In genomic region chr4:67292045-67292444, GRCh38 we compare ENCODE assay signal across 19 cellular contexts.
DNase-seq lines count a peak whose midpoint lies in the region; ATAC-seq, FAIRE-seq and TF ChIP-seq lines count a peak whose summit lies in the region.
"Had no signal": no experiment of that assay in that cellular context is flagged by ENCODE, and none has a peak within 500 bp of the region (broad histone marks: within the 10 kb centered on the region; RNA-seq: fewer than 3 reads in every experiment).

No MANE protein-coding gene starts in this region.

- H3K36me3 ChIP-seq in mammary epithelial cell (ENCODE audit: insufficient read depth, low read length) (no peaks in the 10 kb centered on the region), bronchial epithelial cell (ENCODE audit: control insufficient read depth, insufficient read depth, low read length) (no peaks in the 10 kb centered on the region), HepG2 (replicated peaks in 1 of 2; ENCODE audit: control insufficient read depth in 1 of 2, insufficient read depth in 2 of 2, low read length in 2 of 2) (no peaks in the 10 kb centered on the region)

- H4K20me1 ChIP-seq in mammary epithelial cell (ENCODE audit: insufficient read depth, low read length) (no peaks in the 10 kb centered on the region), HepG2 (ENCODE audit: insufficient read depth, low read length) (no peaks in the 10 kb centered on the region)

- no peak overlapping the region for H3K4me2 ChIP-seq in mammary epithelial cell (ENCODE audit: insufficient read depth, low read depth, low read length)
- no peak overlapping the region for H3K4me2 ChIP-seq in HepG2 (ENCODE audit: low read depth, low read length)
- H3K4me2 ChIP-seq: GM23338 had no signal

- H3K4me3 Mint-ChIP-seq in MCF 10A (ENCODE audit: unreplicated experiment): no peak overlapping the region
- H3K4me3 Mint-ChIP-seq in activated CD4-positive, alpha-beta T cell treated with anti-CD3 and anti-CD28 coated beads, Interleukin-2, amount 10 ng/mL, durations not matched to agents 24 days and 14 days: no peak overlapping the region
- H3K4me3 Mint-ChIP-seq: B cell; CD4-positive, alpha-beta T cell; GM23338 had no signal

- H3K9me3 ChIP-seq in mammary epithelial cell (replicated peaks; ENCODE audit: insufficient read depth, low read length) (no peaks in the 10 kb centered on the region), HepG2 (ENCODE audit: low read length) (no peaks in the 10 kb centered on the region)

- in situ Hi-C loops in mammary epithelial cell (cut with MboI; ENCODE audit: low sequenced_read_pairs in 2 of 2): no loop called here
- in situ Hi-C loops in HepG2 (cut with HindIII; ENCODE audit: extremely low pct_ligation_motif_present, low pct_unique_long_range_greater_than_20kb): no loop called here

- no peak for TF ChIP-seq EP300 in HepG2 (IDR thresholded peaks at IDR 0.05; ENCODE audit: low read depth in 2 of 2, low read length in 2 of 2)
- no peak for TF ChIP-seq EP300 in HepG2 (CRISPR knock-in tag; IDR thresholded peaks at IDR 0.05; ENCODE audit: borderline replicate concordance)

- H3K27ac ChIP-seq in mammary epithelial cell (ENCODE audit: insufficient read depth, low read depth, low read length): no peak overlapping the region
- no peak overlapping the region for H3K27ac ChIP-seq in HepG2 (ENCODE audit: extremely low read length, insufficient read depth, low read length)
- H3K27ac ChIP-seq: HL-60 had no signal

- CTCF ChIA-PET in MCF 10A (lab: Yijun Ruan, JAX): interaction anchor here (1.0 kb wide), 1 partner anchor 36 kb away, joined by 3 read pairs; no protein-coding TSS in a partner anchor
- CTCF ChIA-PET in mammary epithelial cell (lab: Charles Lee; ENCODE audit: low non-redundant PET): no interaction called here
- CTCF ChIA-PET in HepG2 (lab: Yijun Ruan, JAX; ENCODE audit: low intra/inter-chr PET ratio, low total read pairs): no interaction called here

- H3K27me3 ChIP-seq in mammary epithelial cell (ENCODE audit: insufficient read depth, low read length) (no peaks in the 10 kb centered on the region), bronchial epithelial cell (ENCODE audit: control insufficient read depth, insufficient read depth, low read length) (no peaks in the 10 kb centered on the region), HepG2 (ENCODE audit: control insufficient read depth in 1 of 2, insufficient read depth in 2 of 2, low read length in 2 of 2) (no peaks in the 10 kb centered on the region)

- H3K4me1 ChIP-seq in mammary epithelial cell (ENCODE audit: insufficient read depth, low read length) (no peaks in the 10 kb centered on the region), HepG2 (ENCODE audit: insufficient read depth, low read length) (no peaks in the 10 kb centered on the region)

- intact Hi-C loops in MCF 10A (cut with micrococcal nuclease): no loop called here
- intact Hi-C loops in mammary epithelial cell (cut with micrococcal nuclease): no loop called here
- intact Hi-C loops in activated CD4-positive, alpha-beta T cell treated with anti-CD3 and anti-CD28 coated beads, Interleukin-2, amount 10 ng/mL, durations not matched to agents 24 days and 14 days (cut with micrococcal nuclease): no loop called here
- intact Hi-C loops in HepG2 (cut with micrococcal nuclease; ENCODE audit: unreplicated experiment): no loop called here

- no peaks in the 10 kb centered on the region for H3K9me3 Mint-ChIP-seq in MCF 10A (ENCODE audit: unreplicated experiment)
- no peaks in the 10 kb centered on the region for H3K9me3 Mint-ChIP-seq in activated CD4-positive, alpha-beta T cell treated with anti-CD3 and anti-CD28 coated beads, Interleukin-2, amount 10 ng/mL, durations not matched to agents 24 days and 14 days
- H3K9me3 Mint-ChIP-seq: CD4-positive, alpha-beta T cell had no signal

- H3K4me3 ChIP-seq in mammary epithelial cell (replicated peaks in 1 of 3; ENCODE audit: insufficient read depth in 1 of 3, low read depth in 2 of 3, low read length in 3 of 3) (no peak overlapping the region), bronchial epithelial cell (ENCODE audit: low read depth, low read length) (no peak overlapping the region), HepG2 (replicated peaks in 1 of 3; ENCODE audit: insufficient read depth in 1 of 3, low read depth in 2 of 3, low read length in 3 of 3) (no peak overlapping the region)
- H3K4me3 ChIP-seq: GM23338 had no signal

- H3K36me3 Mint-ChIP-seq in MCF 10A (ENCODE audit: insufficient read depth, unreplicated experiment): no peaks in the 10 kb centered on the region
- H3K36me3 Mint-ChIP-seq in activated CD4-positive, alpha-beta T cell treated with anti-CD3 and anti-CD28 coated beads, Interleukin-2, amount 10 ng/mL, durations not matched to agents 24 days and 14 days (ENCODE audit: low read depth): no peaks in the 10 kb centered on the region

- ATAC-seq in HepG2: no peak
- ATAC-seq: GM23338 had no signal

- TF ChIP-seq CTCF in MCF 10A (IDR thresholded peaks at IDR 0.05; ENCODE audit: unreplicated experiment) (no peak), mammary epithelial cell (conservative IDR thresholded peaks at IDR 0.05 in 1 of 2, IDR thresholded peaks at IDR 0.05 in 1 of 2; ENCODE audit: extremely low read depth in 1 of 2, insufficient read depth in 1 of 2, low read depth in 1 of 2, low read length in 2 of 2) (no peak), bronchial epithelial cell (IDR thresholded peaks at IDR 0.05; ENCODE audit: insufficient read depth, low read length, severe bottlenecking) (no peak), HepG2 (CRISPR knock-in tag; IDR thresholded peaks at IDR 0.05) (no peak)

- H3K79me2 ChIP-seq in mammary epithelial cell (ENCODE audit: insufficient read depth, low read length) (no peaks in the 10 kb centered on the region), HepG2 (ENCODE audit: insufficient read depth, low read length) (no peaks in the 10 kb centered on the region)

- BruUV-seq in MCF 10A (replicated peaks; lab: Mats Ljungman, UMichigan): no TSS peak
- BruUV-seq in mammary epithelial cell (replicated peaks; lab: Mats Ljungman, UMichigan): no TSS peak
- BruUV-seq in HepG2 (replicated peaks; lab: Mats Ljungman, UMichigan): no TSS peak

- FAIRE-seq in bronchial epithelial cell (lab: Jason Lieb, UNC): no peak
- FAIRE-seq in urothelium cell line (lab: Jason Lieb, UNC): no peak
- FAIRE-seq in HepG2 (lab: Jason Lieb, UNC): no peak
- FAIRE-seq: G401.6, GM12891 had no signal

- H3K9ac ChIP-seq in mammary epithelial cell (ENCODE audit: insufficient read depth, low read length) (no peak overlapping the region), HepG2 (ENCODE audit: insufficient read depth, low read depth, low read length) (no peak overlapping the region)

- no peaks in the 10 kb centered on the region for H3K27me3 Mint-ChIP-seq in MCF 10A (ENCODE audit: insufficient read depth, unreplicated experiment)
- H3K27me3 Mint-ChIP-seq in activated CD4-positive, alpha-beta T cell treated with anti-CD3 and anti-CD28 coated beads, Interleukin-2, amount 10 ng/mL, durations not matched to agents 24 days and 14 days: no peaks in the 10 kb centered on the region
- H3K27me3 Mint-ChIP-seq: B cell; CD4-positive, alpha-beta T cell had no signal

- dilution Hi-C loops in mammary epithelial cell (cut with HindIII; ENCODE audit: low sequenced_read_pairs): no loop called here

- H2AFZ ChIP-seq in mammary epithelial cell (ENCODE audit: low read depth, low read length) (no peak overlapping the region), HepG2 (ENCODE audit: low read length) (no peak overlapping the region)
- H2AFZ ChIP-seq: GM23338 had no signal

- peaks cover 6% of the 10 kb centered on the region for H3K4me1 Mint-ChIP-seq in MCF 10A (ENCODE audit: insufficient read depth, unreplicated experiment)
- H3K4me1 Mint-ChIP-seq in activated CD4-positive, alpha-beta T cell treated with anti-CD3 and anti-CD28 coated beads, Interleukin-2, amount 10 ng/mL, durations not matched to agents 24 days and 14 days: no peaks in the 10 kb centered on the region
- H3K4me1 Mint-ChIP-seq: B cell had no signal

- POLR2A ChIA-PET in MCF 10A (lab: Yijun Ruan, JAX) (no interaction called here), HepG2 (lab: Yijun Ruan, JAX) (no interaction called here)

- DNase-seq in MCF 10A (ENCODE audit: unreplicated experiment) (peak; percentile 5), mammary epithelial cell (no peak), NCI-H69 (lab: John Stamatoyannopoulos, UW) (peak; percentile 38), bronchial epithelial cell (ENCODE audit: low read depth) (peak; percentile 4), urothelium cell line (ENCODE audit: low spot score) (peak; percentile 7), DMS114 treated with DMSO at 0.1 percent for 48 hours (lab: John Stamatoyannopoulos, UW; ENCODE audit: unreplicated experiment) (no peak), HepG2 (ENCODE audit: low spot score) (no peak)
- no peak for DNase-seq in activated CD4-positive, alpha-beta T cell treated with anti-CD3 and anti-CD28 coated beads, Interleukin-2, amount 10 ng/mL, durations not matched to agents 24 days and 14 days
- DNase-seq: C1 segment of cervical spinal cord; Calu3; CD4-positive, alpha-beta T cell; DMS 273 treated with DMSO at 0.1 percent for 48 hours; DMS79; H7 had no signal

- no peak for TF ChIP-seq POLR2A in HepG2 (IDR thresholded peaks at IDR 0.05; ENCODE audit: insufficient read depth in 1 of 2, low read depth in 2 of 2, low read length in 2 of 2)

- H3K27ac Mint-ChIP-seq in MCF 10A (ENCODE audit: low read depth, unreplicated experiment): no peak overlapping the region
- no peak overlapping the region for H3K27ac Mint-ChIP-seq in activated CD4-positive, alpha-beta T cell treated with anti-CD3 and anti-CD28 coated beads, Interleukin-2, amount 10 ng/mL, durations not matched to agents 24 days and 14 days
- H3K27ac Mint-ChIP-seq: B cell; CD4-positive, alpha-beta T cell; GM23338 had no signal

- no peak for TF ChIP-seq RAD21 in HepG2 (CRISPR knock-in tag; IDR thresholded peaks at IDR 0.05)

TF ChIP-seq in HepG2, 621 proteins besides CTCF, POLR2A, EP300 and RAD21 (continues in another document):
- TF ChIP-seq MED13 (CRISPR knock-in tag; IDR thresholded peaks at IDR 0.05) (no peak), MAFK (conservative IDR thresholded peaks at IDR 0.05 in 1 of 2, IDR thresholded peaks at IDR 0.05 in 1 of 2; ENCODE audit: low read length in 2 of 2) (no peak), KAT2B (IDR thresholded peaks at IDR 0.05; ENCODE audit: borderline replicate concordance, low read depth, low read length) (no peak), CERS6 (CRISPR knock-in tag; IDR thresholded peaks at IDR 0.05) (no peak)

Comparison
In these comparisons a context has a peak if more than half of its experiments do, and no peak if none do; other contexts are left out.
1. DNase-seq: peak in MCF 10A (single experiment), NCI-H69 (single experiment), bronchial epithelial cell (single experiment) and urothelium cell line (single experiment); none in mammary epithelial cell (single experiment), activated CD4-positive, alpha-beta T cell treated with anti-CD3 and anti-CD28 coated beads, Interleukin-2, amount 10 ng/mL, durations not matched to agents 24 days and 14 days (single experiment), DMS114 treated with DMSO at 0.1 percent for 48 hours (single experiment) and HepG2 (single experiment).